ENCODE assay signal across 23 cellular contexts in genomic region chr2:31978436-31978835, GRCh38.
"Had no signal": no experiment of that assay in that cellular context is flagged by ENCODE, and none has a peak within 500 bp of the region (broad histone marks: within the 10 kb centered on the region; RNA-seq: fewer than 3 reads in every experiment).

No MANE protein-coding gene starts in this region.

- H3K9ac ChIP-seq: KMS-11 had no signal

- H3K36me3 ChIP-seq: SJSA1 had no signal

- H3K9me3 ChIP-seq: SJSA1 had no signal

- H3K27ac ChIP-seq: KMS-11, SJSA1, SK-N-MC had no signal

- H3K4me1 ChIP-seq: SJSA1 had no signal

- FAIRE-seq: RCC 7860 had no signal

- H3K4me3 ChIP-seq: SJSA1, SK-N-MC had no signal

- DNase-seq: IMR-90, Kasumi-1, MM.1S, NCI-H1092 treated with DMSO at 0.1 percent for 48 hours, NCI-H1436, NCI-H187, NCI-H2029, NCI-H2081 treated with DMSO at 0.1 percent for 48 hours, NCI-H2171, NCI-H226, NCI-H446, NCI-H510A, NCI-H524 treated with DMSO at 0.1 percent for 48 hours, NCI-H69, NCI-H774, Right ventricle myocardium superior, RPMI8226, SIG-M5, SW 1271 had no signal

- H3K4me2 ChIP-seq: KMS-11 had no signal

- H3K27me3 ChIP-seq: SJSA1 had no signal
